Comparison of ENCODE assay signal across 1 cellular context in genomic region chr9:13295556-13295955, GRCh38.
TF ChIP-seq lines count a peak whose summit lies in the region.

No MANE protein-coding gene starts in this region.

TF ChIP-seq in GM23338, 12 proteins besides CTCF, POLR2A, EP300 and RAD21 (continued from another document):
- TF ChIP-seq, protein P1, sequence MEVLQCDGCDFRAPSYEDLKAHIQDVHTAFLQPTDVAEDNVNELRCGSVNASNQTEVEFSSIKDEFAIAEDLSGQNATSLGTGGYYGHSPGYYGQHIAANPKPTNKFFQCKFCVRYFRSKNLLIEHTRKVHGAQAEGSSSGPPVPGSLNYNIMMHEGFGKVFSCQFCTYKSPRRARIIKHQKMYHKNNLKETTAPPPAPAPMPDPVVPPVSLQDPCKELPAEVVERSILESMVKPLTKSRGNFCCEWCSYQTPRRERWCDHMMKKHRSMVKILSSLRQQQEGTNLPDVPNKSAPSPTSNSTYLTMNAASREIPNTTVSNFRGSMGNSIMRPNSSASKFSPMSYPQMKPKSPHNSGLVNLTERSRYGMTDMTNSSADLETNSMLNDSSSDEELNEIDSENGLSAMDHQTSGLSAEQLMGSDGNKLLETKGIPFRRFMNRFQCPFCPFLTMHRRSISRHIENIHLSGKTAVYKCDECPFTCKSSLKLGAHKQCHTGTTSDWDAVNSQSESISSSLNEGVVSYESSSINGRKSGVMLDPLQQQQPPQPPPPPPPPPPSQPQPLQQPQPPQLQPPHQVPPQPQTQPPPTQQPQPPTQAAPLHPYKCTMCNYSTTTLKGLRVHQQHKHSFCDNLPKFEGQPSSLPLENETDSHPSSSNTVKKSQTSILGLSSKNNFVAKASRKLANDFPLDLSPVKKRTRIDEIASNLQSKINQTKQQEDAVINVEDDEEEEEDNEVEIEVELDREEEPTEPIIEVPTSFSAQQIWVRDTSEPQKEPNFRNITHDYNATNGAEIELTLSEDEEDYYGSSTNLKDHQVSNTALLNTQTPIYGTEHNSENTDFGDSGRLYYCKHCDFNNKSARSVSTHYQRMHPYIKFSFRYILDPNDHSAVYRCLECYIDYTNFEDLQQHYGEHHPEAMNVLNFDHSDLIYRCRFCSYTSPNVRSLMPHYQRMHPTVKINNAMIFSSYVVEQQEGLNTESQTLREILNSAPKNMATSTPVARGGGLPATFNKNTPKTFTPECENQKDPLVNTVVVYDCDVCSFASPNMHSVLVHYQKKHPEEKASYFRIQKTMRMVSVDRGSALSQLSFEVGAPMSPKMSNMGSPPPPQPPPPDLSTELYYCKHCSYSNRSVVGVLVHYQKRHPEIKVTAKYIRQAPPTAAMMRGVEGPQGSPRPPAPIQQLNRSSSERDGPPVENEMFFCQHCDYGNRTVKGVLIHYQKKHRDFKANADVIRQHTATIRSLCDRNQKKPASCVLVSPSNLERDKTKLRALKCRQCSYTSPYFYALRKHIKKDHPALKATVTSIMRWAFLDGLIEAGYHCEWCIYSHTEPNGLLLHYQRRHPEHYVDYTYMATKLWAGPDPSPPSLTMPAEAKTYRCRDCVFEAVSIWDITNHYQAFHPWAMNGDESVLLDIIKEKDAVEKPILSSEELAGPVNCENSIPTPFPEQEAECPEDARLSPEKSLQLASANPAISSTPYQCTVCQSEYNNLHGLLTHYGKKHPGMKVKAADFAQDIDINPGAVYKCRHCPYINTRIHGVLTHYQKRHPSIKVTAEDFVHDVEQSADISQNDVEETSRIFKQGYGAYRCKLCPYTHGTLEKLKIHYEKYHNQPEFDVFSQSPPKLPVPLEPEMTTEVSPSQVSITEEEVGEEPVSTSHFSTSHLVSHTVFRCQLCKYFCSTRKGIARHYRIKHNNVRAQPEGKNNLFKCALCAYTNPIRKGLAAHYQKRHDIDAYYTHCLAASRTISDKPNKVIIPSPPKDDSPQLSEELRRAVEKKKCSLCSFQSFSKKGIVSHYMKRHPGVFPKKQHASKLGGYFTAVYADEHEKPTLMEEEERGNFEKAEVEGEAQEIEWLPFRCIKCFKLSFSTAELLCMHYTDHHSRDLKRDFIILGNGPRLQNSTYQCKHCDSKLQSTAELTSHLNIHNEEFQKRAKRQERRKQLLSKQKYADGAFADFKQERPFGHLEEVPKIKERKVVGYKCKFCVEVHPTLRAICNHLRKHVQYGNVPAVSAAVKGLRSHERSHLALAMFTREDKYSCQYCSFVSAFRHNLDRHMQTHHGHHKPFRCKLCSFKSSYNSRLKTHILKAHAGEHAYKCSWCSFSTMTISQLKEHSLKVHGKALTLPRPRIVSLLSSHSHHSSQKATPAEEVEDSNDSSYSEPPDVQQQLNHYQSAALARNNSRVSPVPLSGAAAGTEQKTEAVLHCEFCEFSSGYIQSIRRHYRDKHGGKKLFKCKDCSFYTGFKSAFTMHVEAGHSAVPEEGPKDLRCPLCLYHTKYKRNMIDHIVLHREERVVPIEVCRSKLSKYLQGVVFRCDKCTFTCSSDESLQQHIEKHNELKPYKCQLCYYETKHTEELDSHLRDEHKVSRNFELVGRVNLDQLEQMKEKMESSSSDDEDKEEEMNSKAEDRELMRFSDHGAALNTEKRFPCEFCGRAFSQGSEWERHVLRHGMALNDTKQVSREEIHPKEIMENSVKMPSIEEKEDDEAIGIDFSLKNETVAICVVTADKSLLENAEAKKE (CRISPR knock-in tag; IDR thresholded peaks at IDR 0.05) = no peak
